In genomic region chrX:52359614-52360232, GRCh38 we compare ENCODE assay signal across 34 cellular contexts. TPM values are rescaled to one million over a fixed set of nuclear protein-coding genes. Genes with fewer than 3 reads are reported as not detected.
DNase-seq lines count a peak whose midpoint lies in the region; ATAC-seq and TF ChIP-seq lines count a peak whose summit lies in the region.
"Had no signal": no experiment of that assay in that cellular context is flagged by ENCODE, and none has a peak within 500 bp of the region (broad histone marks: within the 10 kb centered on the region; RNA-seq: fewer than 3 reads in every experiment).

No MANE protein-coding gene starts in this region.

- peaks cover 0 to 10% of the 10 kb centered on the region in 2 donors for H3K27me3 ChIP-seq in left lung

- no peak overlapping the region for H3K27ac ChIP-seq in left lung
- H3K27ac ChIP-seq: heart left ventricle, psoas muscle, VCaP had no signal

- H3K4me3 ChIP-seq in fibroblast of mammary gland (ENCODE audit: control insufficient read depth, low read depth, low read length) (no peak overlapping the region), left lung (no peak overlapping the region)
- H3K4me3 ChIP-seq: HAP-1, heart left ventricle, lung, psoas muscle had no signal

- DNase-seq in NCI-H82 (lab: John Stamatoyannopoulos, UW) (peak; percentile 1), NCI-H82 treated with DMSO at 0.1 percent for 48 hours (lab: John Stamatoyannopoulos, UW; ENCODE audit: unreplicated experiment) (no peak), RPMI7951 (ENCODE audit: low read depth) (peak; percentile 28), fibroblast of mammary gland (ENCODE audit: low read depth) (peak; percentile 65), stromal cell of bone marrow (ENCODE audit: low read depth) (peak; percentile 16), DMS79 (lab: John Stamatoyannopoulos, UW) (no peak), left lung (no peak), HK-2 (ENCODE audit: unreplicated experiment) (no peak)
- DNase-seq: 8988T; activated CD4-positive, alpha-beta T cell treated with anti-CD3 and anti-CD28 coated beads for 36 hours; activated CD8-positive, alpha-beta T cell treated with anti-CD3 and anti-CD28 coated beads for 36 hours; activated naive CD4-positive, alpha-beta T cell treated with anti-CD3 and anti-CD28 coated beads, Interleukin-2, amount 50 U/mL, for 16 hours; amygdala; DND-41; effector CD4-positive, alpha-beta T cell; foreskin melanocyte; heart left ventricle; IMR-90; kidney glomerular epithelial cell; NCI-H1105 treated with DMSO at 0.1 percent for 48 hours; NCI-H2029 treated with DMSO at 0.1 percent for 48 hours; NCI-H524 treated with DMSO at 0.1 percent for 48 hours; occipital lobe; psoas muscle; stimulated activated CD4-positive, alpha-beta T cell treated with anti-CD3 and anti-CD28 coated beads, Interleukin-15, amount 100 ng/mL, for 24 hours; stimulated activated CD4-positive, alpha-beta T cell treated with anti-CD3 and anti-CD28 coated beads, Interleukin-4, amount 100 ng/mL, for 4 hours; SW 1271 had no signal

- TF ChIP-seq CTCF in fibroblast of mammary gland (conservative IDR thresholded peaks at IDR 0.05; ENCODE audit: control insufficient read depth, insufficient read depth, low read depth, low read length) (no peak), left lung (IDR thresholded peaks at IDR 0.05) (no peak)

- H3K9me3 ChIP-seq in left lung: no peaks in the 10 kb centered on the region
- H3K9me3 ChIP-seq: HAP-1, psoas muscle had no signal

- ATAC-seq in left lung: no peak
- ATAC-seq: activated CD4-positive, alpha-beta T cell treated with anti-CD3 and anti-CD28 coated beads for 36 hours; activated CD8-positive, alpha-beta T cell treated with anti-CD3 and anti-CD28 coated beads for 36 hours; activated T-helper 17 cell treated with anti-CD3 and anti-CD28 coated beads, Interleukin-2, amount 50 U/mL, for 72 hours; natural killer cell treated with Interleukin-12 subunit alpha and Interleukin-12 subunit beta and Interleukin-15 and Interleukin-18, amount 100 ng/mL, for 72 hours; psoas muscle had no signal

- H3K4me1 ChIP-seq in left lung: no peaks in the 10 kb centered on the region
- H3K4me1 ChIP-seq: HAP-1, heart left ventricle, psoas muscle had no signal

- H3K36me3 ChIP-seq in left lung: no peaks in the 10 kb centered on the region
- H3K36me3 ChIP-seq: HAP-1, heart left ventricle had no signal

- intact Hi-C loops in left lung (cut with DNase I): no loop called here

RNA-seq across cellular contexts. Expression of gene XAGE2, which starts 9.1 kb away (rescaled TPM):
- total RNA-seq in RPMI7951 (2014; rRNA removed; shearing (Covaris generic)): not detected in 2 replicates
- total RNA-seq in left lung: 1 to 10 TPM in 1 of 2 donors, under 1 TPM in 1; 0.65 to 3.1 TPM
- total RNA-seq: activated CD4-positive, alpha-beta T cell treated with anti-CD3 and anti-CD28 coated beads for 36 hours; activated CD8-positive, alpha-beta T cell treated with anti-CD3 and anti-CD28 coated beads for 36 hours; activated T-helper 17 cell treated with anti-CD3 and anti-CD28 coated beads, Interleukin-2, amount 50 U/mL, for 72 hours; heart left ventricle; IMR-90; mononuclear cell; natural killer cell treated with Interleukin-12 subunit alpha and Interleukin-12 subunit beta and Interleukin-15 and Interleukin-18, amount 100 ng/mL, for 72 hours; occipital lobe; psoas muscle; subcutaneous adipose tissue had no signal

Comparison
In these comparisons a context has a peak if more than half of its experiments do, and no peak if none do; other contexts are left out.
1. DNase-seq: peak in NCI-H82 (single experiment), RPMI7951 (single experiment), fibroblast of mammary gland (single experiment) and stromal cell of bone marrow (single experiment); none in NCI-H82 treated with DMSO at 0.1 percent for 48 hours (single experiment), DMS79 (single experiment), left lung (0 of 2) and HK-2 (single experiment).